ENCODE assay signal across 1 cellular context in the genomic region with DNA sequence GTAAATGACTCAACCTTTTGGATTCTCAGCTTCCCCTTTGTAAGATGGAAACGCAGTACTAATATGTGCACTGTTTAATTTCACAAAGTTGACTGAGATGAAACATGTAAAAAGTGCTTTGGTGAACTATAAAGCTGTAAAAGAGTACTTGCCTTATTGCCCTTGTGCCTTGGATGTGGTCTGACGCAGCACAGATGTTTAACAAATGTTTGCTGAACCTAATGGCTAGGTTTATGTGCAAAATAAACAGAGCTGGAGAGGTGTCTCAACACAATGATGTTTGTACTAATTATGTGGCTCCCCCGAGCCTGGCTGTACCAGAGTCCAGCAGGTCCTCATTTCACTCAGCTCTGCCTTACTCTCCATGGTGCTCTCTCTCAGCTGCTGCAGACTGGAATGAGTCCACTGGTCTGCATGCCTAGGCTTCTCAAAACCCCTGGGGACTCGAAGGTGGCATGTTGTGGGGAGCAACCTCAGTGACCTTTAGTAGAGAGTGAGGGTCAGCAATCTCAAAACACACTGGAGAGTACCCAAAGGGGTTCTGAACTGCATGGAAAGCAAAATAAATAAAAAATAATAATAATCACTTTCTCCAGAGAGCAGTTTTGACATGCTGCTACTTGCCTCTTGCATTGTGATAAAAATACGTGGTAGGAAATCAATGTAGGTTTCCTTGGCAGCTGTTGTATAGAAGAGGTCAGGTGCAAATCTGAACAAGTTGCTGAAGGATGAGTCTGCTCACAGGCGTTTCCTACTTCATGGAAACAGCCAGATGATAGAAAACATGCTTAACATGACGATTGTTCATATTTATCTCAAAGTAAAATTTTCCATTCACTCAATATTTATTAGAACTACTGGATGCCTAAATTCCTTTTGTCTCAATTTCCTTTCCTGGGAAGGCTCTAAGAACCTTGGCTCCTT.
TF ChIP-seq lines count a peak whose summit lies in the region.

No MANE protein-coding gene starts in this region.

TF ChIP-seq in GM23338, 12 proteins besides CTCF, POLR2A, EP300 and RAD21 (continued from another document):
- TF ChIP-seq ZNF462 (CRISPR knock-in tag; IDR thresholded peaks at IDR 0.05) (no peak), EZH2phosphoT487 (IDR thresholded peaks at IDR 0.05; ENCODE audit: unreplicated experiment) (no peak)
TF ChIP-seq in GM23338: peak in this region for 0.
